ENCODE assay signal across 12 cellular contexts in the genomic region with DNA sequence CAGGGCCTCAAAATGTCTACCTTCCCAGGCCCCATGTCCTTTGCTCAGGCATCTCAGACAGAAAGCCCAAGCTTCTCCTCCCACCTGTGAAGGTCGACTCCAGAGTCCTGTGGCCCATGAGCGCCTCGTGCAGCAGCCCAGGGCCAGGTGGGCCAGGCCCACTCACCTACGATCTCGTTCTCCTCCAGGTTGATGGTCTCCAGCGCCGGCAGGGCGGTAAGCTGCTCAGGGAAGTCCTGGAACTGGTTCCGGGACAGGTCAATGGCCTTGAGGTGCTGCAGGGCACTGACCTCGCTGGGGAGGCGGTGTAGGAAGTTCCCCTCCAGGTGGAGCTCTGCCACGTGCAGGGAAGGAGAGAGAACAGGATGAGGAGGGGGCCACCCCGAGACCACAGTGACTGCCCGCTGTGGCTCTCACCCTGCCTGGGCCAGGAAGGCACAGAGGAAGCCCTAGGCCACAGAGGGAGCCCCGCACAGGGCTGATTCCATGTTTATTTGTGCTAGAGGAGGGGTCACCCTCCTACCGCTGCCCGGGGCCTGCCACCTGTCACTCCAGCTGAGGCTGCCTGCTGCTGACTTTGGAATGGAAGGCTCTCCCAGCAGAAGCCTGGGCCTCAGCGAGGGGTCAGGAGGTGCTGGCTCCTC. TPM values are rescaled to one million over a fixed set of nuclear protein-coding genes. Genes with fewer than 3 reads are reported as not detected.
DNase-seq lines count a peak whose midpoint lies in the region; ATAC-seq, FAIRE-seq and TF ChIP-seq lines count a peak whose summit lies in the region.
"Had no signal": no experiment of that assay in that cellular context is flagged by ENCODE, and none has a peak within 500 bp of the region (broad histone marks: within the 10 kb centered on the region; RNA-seq: fewer than 3 reads in every experiment).

No MANE protein-coding gene starts in this region.

- TF ChIP-seq EP300 in K562 (IDR thresholded peaks at IDR 0.05; ENCODE audit: low read length): no peak

- no peak overlapping the region for H3K27ac ChIP-seq in CD4-positive, alpha-beta T cell (ENCODE audit: low read depth, low read length)
- H3K27ac ChIP-seq in GM23338 (ENCODE audit: low read depth) (no peak overlapping the region), K562 (ENCODE audit: extremely low read depth, low read depth, low read length) (no peak overlapping the region), osteoblast (ENCODE audit: low read depth, low read length) (no peak overlapping the region)
- no peak overlapping the region for H3K27ac ChIP-seq in naive thymus-derived CD4-positive, alpha-beta T cell (ENCODE audit: low read depth, low read length)
- H3K27ac ChIP-seq: suprapubic skin had no signal

- CTCF ChIA-PET in CD4-positive, alpha-beta T cell (lab: Charles Lee): interaction anchor here (1.2 kb wide), 1 partner anchor 9 kb away, joined by 3 read pairs; no protein-coding TSS in a partner anchor
- CTCF ChIA-PET in K562 (lab: Yijun Ruan, JAX; ENCODE audit: low intra/inter-chr PET ratio): no interaction called here
- CTCF ChIA-PET in naive thymus-derived CD4-positive, alpha-beta T cell (lab: Charles Lee): no interaction called here
- CTCF ChIA-PET in activated naive CD4-positive, alpha-beta T cell treated with anti-CD3 and anti-CD28 coated beads, Interleukin-2, amount 10 ng/mL, durations not matched to agents 7 days and 5 days (lab: Charles Lee): interaction anchor here (1.9 to 2.0 kb wide), 2 partner anchors 14 to 40 kb away, joined by 4 to 7 read pairs; no protein-coding TSS in a partner anchor

- no peaks in the 10 kb centered on the region for H3K9me3 ChIP-seq in CD4-positive, alpha-beta T cell (ENCODE audit: control insufficient read depth, low read length)
- H3K9me3 ChIP-seq in K562 (replicated peaks; ENCODE audit: control insufficient read depth, insufficient read depth, low read depth, low read length): no peaks in the 10 kb centered on the region
- H3K9me3 ChIP-seq in naive thymus-derived CD4-positive, alpha-beta T cell (ENCODE audit: control insufficient read depth in 2 of 3, low read length in 3 of 3): no peaks in the 10 kb centered on the region
- H3K9me3 ChIP-seq in osteoblast (ENCODE audit: low read depth, low read length): no peaks in the 10 kb centered on the region
- H3K9me3 ChIP-seq: suprapubic skin had no signal

- whole genome bisulfite sequencing in K562 (ENCODE audit: insufficient coverage, low coverage, missing lambda C conversion rate): 64% methylated on average over 16 of the region's 18 CpGs

- H3K36me3 ChIP-seq in GM23338 (ENCODE audit: insufficient read depth): no peaks in the 10 kb centered on the region
- H3K36me3 ChIP-seq in K562 (ENCODE audit: control insufficient read depth, insufficient read depth, low read length): no peaks in the 10 kb centered on the region
- H3K36me3 ChIP-seq in naive thymus-derived CD4-positive, alpha-beta T cell (ENCODE audit: control insufficient read depth in 2 of 3, insufficient read depth in 3 of 3, low read length in 3 of 3): no peaks in the 10 kb centered on the region
- no peaks in the 10 kb centered on the region for H3K36me3 ChIP-seq in osteoblast (ENCODE audit: insufficient read depth, low read length)
- H3K36me3 ChIP-seq: suprapubic skin had no signal

- no peak for TF ChIP-seq RAD21 in K562 (CRISPR knock-in tag; conservative IDR thresholded peaks at IDR 0.05 in 1 of 2, IDR thresholded peaks at IDR 0.05 in 1 of 2)

- H4K20me1 ChIP-seq in GM23338 (replicated peaks; ENCODE audit: insufficient read depth) (no peaks in the 10 kb centered on the region), K562 (replicated peaks; ENCODE audit: control insufficient read depth, insufficient read depth, low read length) (peaks cover 25% of the 10 kb centered on the region; the same call in 1 of the 2 replicates), osteoblast (ENCODE audit: insufficient read depth, low read length) (no peaks in the 10 kb centered on the region)

- TF ChIP-seq POLR2A in K562 (conservative IDR thresholded peaks at IDR 0.05): no peak

- no peak overlapping the region for H3K4me3 Mint-ChIP-seq in CD4-positive, alpha-beta T cell
- no peak overlapping the region; the same call in 2 of the 3 replicates for H3K4me3 Mint-ChIP-seq in GM23338
- H3K4me3 Mint-ChIP-seq in naive thymus-derived CD4-positive, alpha-beta T cell: no peak overlapping the region
- H3K4me3 Mint-ChIP-seq in activated naive CD4-positive, alpha-beta T cell treated with anti-CD3 and anti-CD28 coated beads, Interleukin-2, amount 10 ng/mL, durations not matched to agents 7 days and 5 days: no peak overlapping the region

- H3K27me3 ChIP-seq in CD4-positive, alpha-beta T cell (ENCODE audit: control insufficient read depth, insufficient read depth, low read length): no peaks in the 10 kb centered on the region
- no peaks in the 10 kb centered on the region for H3K27me3 ChIP-seq in GM23338 (ENCODE audit: insufficient read depth)
- H3K27me3 ChIP-seq in K562 (ENCODE audit: control insufficient read depth in 2 of 2, insufficient read depth in 2 of 2, low read length in 2 of 2): no peaks in the 10 kb centered on the region
- H3K27me3 ChIP-seq in naive thymus-derived CD4-positive, alpha-beta T cell (ENCODE audit: control insufficient read depth in 2 of 2, insufficient read depth in 2 of 2, low read length in 2 of 2): no peaks in the 10 kb centered on the region
- H3K27me3 ChIP-seq in osteoblast (ENCODE audit: insufficient read depth, low read length): no peaks in the 10 kb centered on the region
- H3K27me3 ChIP-seq: suprapubic skin had no signal

- no peaks in the 10 kb centered on the region for H3K27me3 Mint-ChIP-seq in CD4-positive, alpha-beta T cell
- peaks cover 14% of the 10 kb centered on the region for H3K27me3 Mint-ChIP-seq in GM23338 (ENCODE audit: insufficient read depth, low read depth, poor library complexity)
- peaks cover 0 to 2% (median 0%) of the 10 kb centered on the region in 5 donors for H3K27me3 Mint-ChIP-seq in naive thymus-derived CD4-positive, alpha-beta T cell
- H3K27me3 Mint-ChIP-seq in activated naive CD4-positive, alpha-beta T cell treated with anti-CD3 and anti-CD28 coated beads, Interleukin-2, amount 10 ng/mL, durations not matched to agents 7 days and 5 days: no peaks in the 10 kb centered on the region

- POLR2A ChIA-PET in CD4-positive, alpha-beta T cell (lab: Charles Lee): no interaction called here
- POLR2A ChIA-PET in K562 (lab: Yijun Ruan, JAX): interaction anchor here (0.6 kb wide), 2 partner anchors 32 to 757 kb away, joined by 3 read pairs; no protein-coding TSS in a partner anchor
- POLR2A ChIA-PET in naive thymus-derived CD4-positive, alpha-beta T cell (lab: Charles Lee): no interaction called here

- in situ Hi-C loops in K562 (cut with MboI): no loop called here

- peaks cover 9% of the 10 kb centered on the region; the same call in 1 of the 2 replicates for H3K4me1 ChIP-seq in GM23338 (ENCODE audit: insufficient read depth)
- H3K4me1 ChIP-seq in K562 (replicated peaks in 1 of 2; ENCODE audit: control insufficient read depth in 2 of 2, insufficient read depth in 2 of 2, low read length in 2 of 2): peaks cover 0 to 23% of the 10 kb centered on the region in 2 experiments; a peak in 3 of 5 replicates
- H3K4me1 ChIP-seq in naive thymus-derived CD4-positive, alpha-beta T cell (ENCODE audit: control insufficient read depth in 2 of 2, insufficient read depth in 2 of 2, low read length in 2 of 2): peaks cover 0 to 19% of the 10 kb centered on the region in 2 donors
- H3K4me1 ChIP-seq in osteoblast (ENCODE audit: insufficient read depth, low read length): peaks cover 2% of the 10 kb centered on the region

- intact Hi-C loops in CD4-positive, alpha-beta T cell (cut with DNase I, micrococcal nuclease): no loop called here
- intact Hi-C loops in K562 (cut with micrococcal nuclease): no loop called here
- intact Hi-C loops in naive thymus-derived CD4-positive, alpha-beta T cell (cut with micrococcal nuclease): no loop called here

- TF ChIP-seq CTCF in CD4-positive, alpha-beta T cell (IDR thresholded peaks at IDR 0.05): no peak
- TF ChIP-seq CTCF in GM23338 (conservative IDR thresholded peaks at IDR 0.05; ENCODE audit: low read depth in 2 of 2): peak; percentile 37 to 71; a peak in 3 of 4 replicates
- TF ChIP-seq CTCF in K562 (IDR thresholded peaks at IDR 0.05 in 2 of 3, conservative IDR thresholded peaks at IDR 0.05 in 1 of 3; ENCODE audit: insufficient read depth in 2 of 3, low read depth in 1 of 3, low read length in 3 of 3): no peak
- TF ChIP-seq CTCF in osteoblast (IDR thresholded peaks at IDR 0.05; ENCODE audit: extremely low read depth, low read depth, low read length): no peak

- H3K9me1 ChIP-seq in K562 (ENCODE audit: control insufficient read depth, insufficient read depth, low read length): no peaks in the 10 kb centered on the region

- H3K27ac Mint-ChIP-seq in CD4-positive, alpha-beta T cell: peak overlapping the region; percentile 13
- 0 out of 2 replicates have a peak overlapping the region, but pooled peaks have one; percentile 70 for H3K27ac Mint-ChIP-seq in GM23338
- peak overlapping the region in 4 of 9 donors; percentile 13 to 62 (median 56) for H3K27ac Mint-ChIP-seq in naive thymus-derived CD4-positive, alpha-beta T cell
- H3K27ac Mint-ChIP-seq in activated naive CD4-positive, alpha-beta T cell treated with anti-CD3 and anti-CD28 coated beads, Interleukin-2, amount 10 ng/mL, durations not matched to agents 7 days and 5 days: no peak overlapping the region

- H3F3A ChIP-seq in GM23338 (replicated peaks; ENCODE audit: low read depth): no peaks in the 10 kb centered on the region

- no peaks in the 10 kb centered on the region for H3K36me3 Mint-ChIP-seq in CD4-positive, alpha-beta T cell (ENCODE audit: low read depth)
- H3K36me3 Mint-ChIP-seq in GM23338 (ENCODE audit: low read depth): 0 out of 3 replicates have a peak, but pooled peaks cover 6% of the 10 kb centered on the region
- peaks cover 0 to 16% (median 0%) of the 10 kb centered on the region in 5 donors for H3K36me3 Mint-ChIP-seq in naive thymus-derived CD4-positive, alpha-beta T cell
- H3K36me3 Mint-ChIP-seq in activated naive CD4-positive, alpha-beta T cell treated with anti-CD3 and anti-CD28 coated beads, Interleukin-2, amount 10 ng/mL, durations not matched to agents 7 days and 5 days: no peaks in the 10 kb centered on the region

- no TSS peak for BruUV-seq in K562 (replicated peaks; lab: Mats Ljungman, UMichigan)

- no peak for ATAC-seq in CD4-positive, alpha-beta T cell (ENCODE audit: poor library complexity)
- ATAC-seq in GM23338: peak; percentile 86
- ATAC-seq in K562: peak; percentile 23; the same call in 2 of the 3 replicates
- peak; percentile 2 for ATAC-seq in naive thymus-derived CD4-positive, alpha-beta T cell

- no peaks in the 10 kb centered on the region for H3K9me2 ChIP-seq in GM23338 (ENCODE audit: insufficient read depth)

- no peak for DNase-seq in CD4-positive, alpha-beta T cell
- DNase-seq in GM23338 (ENCODE audit: low spot score) (peak; percentile 69), K562 (ENCODE audit: extremely low read depth in 1 of 4, low spot score in 3 of 4) (no peak), RKO (ENCODE audit: low spot score) (no peak), osteoblast (ENCODE audit: insufficient read length, low spot score, missing footprints) (no peak)
- no peak for DNase-seq in naive thymus-derived CD4-positive, alpha-beta T cell
- DNase-seq in activated naive CD4-positive, alpha-beta T cell treated with anti-CD3 and anti-CD28 coated beads, Interleukin-2, amount 10 ng/mL, durations not matched to agents 7 days and 5 days: no peak
- DNase-seq in activated T-cell treated with anti-CD3 and anti-CD28 coated beads, Interleukin-2, amount 50 U/mL, for 1 hour: no peak
- DNase-seq: nucleus accumbens, T1000 had no signal

- no peak overlapping the region for H3K4me2 ChIP-seq in GM23338
- H3K4me2 ChIP-seq in K562 (ENCODE audit: insufficient read depth, low read length): no peak overlapping the region
- no peak overlapping the region for H3K4me2 ChIP-seq in osteoblast (ENCODE audit: insufficient read depth, low read length)

- no peaks in the 10 kb centered on the region for H3K9me3 Mint-ChIP-seq in CD4-positive, alpha-beta T cell
- no peaks in the 10 kb centered on the region for H3K9me3 Mint-ChIP-seq in GM23338
- H3K9me3 Mint-ChIP-seq in naive thymus-derived CD4-positive, alpha-beta T cell: no peaks in the 10 kb centered on the region
- H3K9me3 Mint-ChIP-seq in activated naive CD4-positive, alpha-beta T cell treated with anti-CD3 and anti-CD28 coated beads, Interleukin-2, amount 10 ng/mL, durations not matched to agents 7 days and 5 days: no peaks in the 10 kb centered on the region

- no peak overlapping the region for H2AFZ ChIP-seq in GM23338
- no peak overlapping the region for H2AFZ ChIP-seq in K562 (ENCODE audit: low read depth, low read length)
- no peak overlapping the region for H2AFZ ChIP-seq in osteoblast (ENCODE audit: low read length)

- H3K4me3 ChIP-seq in GM23338: no peak overlapping the region
- H3K4me3 ChIP-seq in K562: no peak overlapping the region
- no peak overlapping the region for H3K4me3 ChIP-seq in naive thymus-derived CD4-positive, alpha-beta T cell (ENCODE audit: low read length)
- no peak overlapping the region for H3K4me3 ChIP-seq in osteoblast (ENCODE audit: insufficient read depth, low read length)
- H3K4me3 ChIP-seq: suprapubic skin had no signal

- H3K79me2 ChIP-seq in GM23338 (replicated peaks; ENCODE audit: insufficient read depth) (no peaks in the 10 kb centered on the region), K562 (ENCODE audit: control insufficient read depth, insufficient read depth, low read length) (no peaks in the 10 kb centered on the region), osteoblast (ENCODE audit: insufficient read depth, low read length) (no peaks in the 10 kb centered on the region)

- no peak for FAIRE-seq in K562 (lab: Jason Lieb, UNC)

- H3K9ac ChIP-seq in K562 (ENCODE audit: insufficient read depth in 1 of 2, low read depth in 2 of 2, low read length in 2 of 2): no peak overlapping the region; a peak in 1 of 4 replicates

- H3K4me1 Mint-ChIP-seq in CD4-positive, alpha-beta T cell (ENCODE audit: low read depth): peaks cover 15% of the 10 kb centered on the region
- peaks cover 25% of the 10 kb centered on the region for H3K4me1 Mint-ChIP-seq in GM23338
- H3K4me1 Mint-ChIP-seq in naive thymus-derived CD4-positive, alpha-beta T cell: peaks cover 0 to 35% (median 18%) of the 10 kb centered on the region in 7 donors
- H3K4me1 Mint-ChIP-seq in activated naive CD4-positive, alpha-beta T cell treated with anti-CD3 and anti-CD28 coated beads, Interleukin-2, amount 10 ng/mL, durations not matched to agents 7 days and 5 days: peaks cover 26% of the 10 kb centered on the region

RNA-seq across cellular contexts. Expression of gene NPFFR1, which starts 40.0 kb away (rescaled TPM):
- total RNA-seq in CD4-positive, alpha-beta T cell: under 1 TPM in 1 of 2 experiments, not detected in 1; 0.03 TPM
- total RNA-seq in GM23338 (2014; rRNA removed; shearing (Covaris generic)): 0.03 and 0.08 TPM in 2 replicates
- 0.05 TPM in 1 of 2 replicates, not detected in the other for polyA plus RNA-seq in GM23338 (2016; fragmentation: Nextera tagmentation; extraction: Ambion mirVana)
- not detected in 2 replicates for total RNA-seq in K562 (2011; cell fraction: chromatin; rRNA removed; ENCODE audit: low replicate concordance)
- not detected in 2 replicates for total RNA-seq in K562 (2011; cell fraction: nucleolus; rRNA removed)
- not detected in 2 replicates for total RNA-seq in K562 (2011; cell fraction: nucleoplasm; rRNA removed)
- total RNA-seq in K562 (2014; rRNA removed): not detected in 2 replicates
- total RNA-seq in K562 (2014; rRNA removed; fragmentation: Illumina TruSeq; extraction: Trizol): under 0.01 TPM in 1 of 2 replicates, not detected in the other
- not detected in 2 replicates for total RNA-seq in K562 (2015; rRNA removed; fragmentation: Illumina TruSeq; extraction: Trizol)
- total RNA-seq in K562 (2021): not detected in 2 replicates
- not detected in 2 replicates for polyA plus RNA-seq in K562 (2011; rRNA removed)
- polyA plus RNA-seq in K562 (2011; cell fraction: cytosol; rRNA removed): under 0.01 TPM in 1 of 2 replicates, not detected in the other
- polyA plus RNA-seq in K562 (2011; cell fraction: nucleus; rRNA removed): not detected in 2 replicates
- not detected in 2 replicates for polyA plus RNA-seq in K562 (2012)
- polyA plus RNA-seq in K562 (2014; fragmentation: Illumina TruSeq; extraction: Trizol): not detected in 2 replicates
- polyA plus RNA-seq in K562 (2014; fragmentation: Nextera tagmentation; extraction: Ambion mirVana): not detected
- polyA plus RNA-seq in K562 (2014; rRNA removed): not detected in 2 replicates
- not detected in 2 replicates for polyA minus RNA-seq in K562 (2011; rRNA and poly(A)+ RNA removed)
- not detected in 2 replicates for polyA minus RNA-seq in K562 (2011; cell fraction: cytosol; rRNA and poly(A)+ RNA removed)
- not detected in 2 replicates for polyA minus RNA-seq in K562 (2011; cell fraction: nucleus; rRNA and poly(A)+ RNA removed)
- under 1 TPM in 1 of 5 experiments, not detected in 4; 0.05 TPM for total RNA-seq in naive thymus-derived CD4-positive, alpha-beta T cell
- not detected for polyA plus RNA-seq in naive thymus-derived CD4-positive, alpha-beta T cell
- not detected in 2 replicates for total RNA-seq in osteoblast
- polyA plus RNA-seq: BJ had no signal

RNA-seq across cellular contexts. Expression of gene LRRC20, which starts 58.6 kb away (rescaled TPM):
- 1 to 10 TPM; 1.6 to 1.8 TPM for total RNA-seq in CD4-positive, alpha-beta T cell
- total RNA-seq in GM23338 (2014; rRNA removed; shearing (Covaris generic)): 43.3 and 43.9 TPM in 2 replicates
- polyA plus RNA-seq in GM23338 (2016; fragmentation: Nextera tagmentation; extraction: Ambion mirVana): 5.9 and 7.1 TPM in 2 replicates
- total RNA-seq in K562 (2011; cell fraction: chromatin; rRNA removed; ENCODE audit: low replicate concordance): 4.7 and 10.3 TPM in 2 replicates
- total RNA-seq in K562 (2011; cell fraction: nucleolus; rRNA removed): 9.0 and 9.3 TPM in 2 replicates
- 6.5 and 7.2 TPM in 2 replicates for total RNA-seq in K562 (2011; cell fraction: nucleoplasm; rRNA removed)
- total RNA-seq in K562 (2014; rRNA removed): 9.8 and 14.3 TPM in 2 replicates
- total RNA-seq in K562 (2014; rRNA removed; fragmentation: Illumina TruSeq; extraction: Trizol): 3.9 and 4.4 TPM in 2 replicates
- 8.6 and 10.1 TPM in 2 replicates for total RNA-seq in K562 (2015; rRNA removed; fragmentation: Illumina TruSeq; extraction: Trizol)
- 12.4 and 13.1 TPM in 2 replicates for total RNA-seq in K562 (2021)
- 15.8 and 16.9 TPM in 2 replicates for polyA plus RNA-seq in K562 (2011; rRNA removed)
- 28.2 and 31.1 TPM in 2 replicates for polyA plus RNA-seq in K562 (2011; cell fraction: cytosol; rRNA removed)
- polyA plus RNA-seq in K562 (2011; cell fraction: nucleus; rRNA removed): 16.1 and 16.9 TPM in 2 replicates
- 11.8 and 17.5 TPM in 2 replicates for polyA plus RNA-seq in K562 (2012)
- polyA plus RNA-seq in K562 (2014; fragmentation: Illumina TruSeq; extraction: Trizol): 14.2 and 16.7 TPM in 2 replicates
- 1 to 10 TPM; 2.3 to 3.0 TPM for polyA plus RNA-seq in K562 (2014; fragmentation: Nextera tagmentation; extraction: Ambion mirVana)
- 11.0 and 11.4 TPM in 2 replicates for polyA plus RNA-seq in K562 (2014; rRNA removed)
- 7.1 and 11.6 TPM in 2 replicates for polyA minus RNA-seq in K562 (2011; rRNA and poly(A)+ RNA removed)
- polyA minus RNA-seq in K562 (2011; cell fraction: cytosol; rRNA and poly(A)+ RNA removed): 4.1 and 5.0 TPM in 2 replicates
- 4.6 and 6.2 TPM in 2 replicates for polyA minus RNA-seq in K562 (2011; cell fraction: nucleus; rRNA and poly(A)+ RNA removed)
- total RNA-seq in naive thymus-derived CD4-positive, alpha-beta T cell: 1 to 10 TPM; 3.0 to 9.6 (median 3.3) TPM
- 1 to 10 TPM; 3.5 to 3.8 TPM for polyA plus RNA-seq in naive thymus-derived CD4-positive, alpha-beta T cell
- total RNA-seq in osteoblast: 8.3 and 9.1 TPM in 2 replicates

Comparison
In these comparisons a context has a peak if more than half of its experiments do, and no peak if none do; other contexts are left out.
1. CTCF ChIP-seq: peak in GM23338 (2 of 2); none in CD4-positive, alpha-beta T cell (single experiment), K562 (0 of 3) and osteoblast (single experiment).
2. CTCF ChIA-PET loops: an anchor here in CD4-positive, alpha-beta T cell (1.2 kb wide) and activated naive CD4-positive, alpha-beta T cell treated with anti-CD3 and anti-CD28 coated beads, Interleukin-2, amount 10 ng/mL, durations not matched to agents 7 days and 5 days (1.9 to 2.0 kb wide); none called in K562 and naive thymus-derived CD4-positive, alpha-beta T cell.